Comparison of ENCODE assay signal across 1 cellular context in the genomic region with DNA sequence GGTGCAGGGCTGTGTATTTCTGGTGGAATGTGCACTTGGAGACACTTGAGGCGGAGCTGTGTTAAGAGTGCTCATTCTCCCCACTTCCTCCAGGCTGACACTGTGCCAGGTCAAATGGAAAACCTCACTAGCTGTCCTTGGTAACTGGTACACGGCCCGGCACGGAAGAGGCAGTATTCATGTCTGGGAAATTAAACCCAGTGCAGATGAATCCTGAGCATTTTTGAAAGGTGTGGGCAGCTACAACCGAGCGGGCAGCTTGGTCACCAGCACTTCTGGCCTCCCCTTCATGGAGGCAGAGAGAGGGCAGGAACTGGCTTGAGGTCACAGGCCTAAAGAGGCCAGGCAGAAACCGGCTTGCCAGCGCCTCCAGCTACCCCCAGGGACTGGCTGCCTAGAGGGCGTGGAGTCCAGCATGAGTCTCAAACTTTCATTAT.
TF ChIP-seq lines count a peak whose summit lies in the region.

No MANE protein-coding gene starts in this region.

TF ChIP-seq in A549, 52 proteins besides CTCF, POLR2A, EP300 and RAD21:
- TF ChIP-seq, protein P1, sequence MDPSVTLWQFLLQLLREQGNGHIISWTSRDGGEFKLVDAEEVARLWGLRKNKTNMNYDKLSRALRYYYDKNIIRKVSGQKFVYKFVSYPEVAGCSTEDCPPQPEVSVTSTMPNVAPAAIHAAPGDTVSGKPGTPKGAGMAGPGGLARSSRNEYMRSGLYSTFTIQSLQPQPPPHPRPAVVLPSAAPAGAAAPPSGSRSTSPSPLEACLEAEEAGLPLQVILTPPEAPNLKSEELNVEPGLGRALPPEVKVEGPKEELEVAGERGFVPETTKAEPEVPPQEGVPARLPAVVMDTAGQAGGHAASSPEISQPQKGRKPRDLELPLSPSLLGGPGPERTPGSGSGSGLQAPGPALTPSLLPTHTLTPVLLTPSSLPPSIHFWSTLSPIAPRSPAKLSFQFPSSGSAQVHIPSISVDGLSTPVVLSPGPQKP (IDR thresholded peaks at IDR 0.05; ENCODE audit: low read depth, low read length): no peak
- no peak for TF ChIP-seq CBX2 (IDR thresholded peaks at IDR 0.05; ENCODE audit: borderline replicate concordance, low read depth)
- TF ChIP-seq, protein P2, sequence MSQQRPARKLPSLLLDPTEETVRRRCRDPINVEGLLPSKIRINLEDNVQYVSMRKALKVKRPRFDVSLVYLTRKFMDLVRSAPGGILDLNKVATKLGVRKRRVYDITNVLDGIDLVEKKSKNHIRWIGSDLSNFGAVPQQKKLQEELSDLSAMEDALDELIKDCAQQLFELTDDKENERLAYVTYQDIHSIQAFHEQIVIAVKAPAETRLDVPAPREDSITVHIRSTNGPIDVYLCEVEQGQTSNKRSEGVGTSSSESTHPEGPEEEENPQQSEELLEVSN (IDR thresholded peaks at IDR 0.05; ENCODE audit: borderline replicate concordance, low read depth): no peak
